ENCODE assay signal across 11 cellular contexts in genomic region chr12:122944588-122944987, GRCh38. TPM values are rescaled to one million over a fixed set of nuclear protein-coding genes. Genes with fewer than 3 reads are reported as not detected.
DNase-seq lines count a peak whose midpoint lies in the region; ATAC-seq and TF ChIP-seq lines count a peak whose summit lies in the region.
"Had no signal": no experiment of that assay in that cellular context is flagged by ENCODE, and none has a peak within 500 bp of the region (broad histone marks: within the 10 kb centered on the region; RNA-seq: fewer than 3 reads in every experiment).

No MANE protein-coding gene starts in this region.

- DNase-seq in HFFc6 (peak; percentile 5), astrocyte of the hippocampus (ENCODE audit: low read depth, low spot score) (peak; percentile 85), hypothalamus (lab: John Stamatoyannopoulos, UW) (peak in 45 of 51 donors; percentile 16 to 92 (median 72)), NCI-H187 treated with DMSO at 0.1 percent for 48 hours (lab: John Stamatoyannopoulos, UW) (no peak), T-helper 17 cell (no peak), NCI-H1417 (lab: John Stamatoyannopoulos, UW) (no peak)
- DNase-seq in stimulated activated effector memory CD8-positive, alpha-beta T cell treated with anti-CD3 and anti-CD28 coated beads, Interleukin-12 subunit alpha, Interleukin-12 subunit beta, amount 100 ng/mL, for 72 hours (ENCODE audit: low spot score in 2 of 2): no peak
- DNase-seq: activated effector memory CD4-positive, alpha-beta T cell treated with anti-CD3 and anti-CD28 coated beads, Interleukin-2, amount 50 U/mL, for 16 hours; glutamatergic neuron; NCI-H2029 treated with DMSO at 0.1 percent for 48 hours had no signal

- ATAC-seq in stimulated activated effector memory CD8-positive, alpha-beta T cell treated with anti-CD3 and anti-CD28 coated beads, Interleukin-12 subunit alpha, Interleukin-12 subunit beta, amount 100 ng/mL, for 72 hours: no peak
- ATAC-seq in GM19395 (IDR thresholded peaks at IDR 0.05; ENCODE audit: unreplicated experiment) (no peak), T-helper 17 cell (no peak)

- H3K27ac Mint-ChIP-seq in HFFc6 (peak overlapping the region; percentile 46), T-helper 17 cell (no peak overlapping the region)
- peak overlapping the region; percentile 46 for H3K27ac Mint-ChIP-seq in stimulated activated effector memory CD8-positive, alpha-beta T cell treated with anti-CD3 and anti-CD28 coated beads, Interleukin-12 subunit alpha, Interleukin-12 subunit beta, amount 100 ng/mL, for 72 hours

- H3K27me3 Mint-ChIP-seq in HFFc6 (ENCODE audit: insufficient read depth): no peaks in the 10 kb centered on the region
- no peaks in the 10 kb centered on the region for H3K27me3 Mint-ChIP-seq in T-helper 17 cell

- no peaks in the 10 kb centered on the region for H3K9me3 ChIP-seq in T-helper 17 cell (ENCODE audit: control insufficient read depth, low read length, poor library complexity, severe bottlenecking)

- H3K4me1 Mint-ChIP-seq in HFFc6 (ENCODE audit: low read depth): peaks cover 62% of the 10 kb centered on the region
- peaks cover 45% of the 10 kb centered on the region for H3K4me1 Mint-ChIP-seq in stimulated activated effector memory CD8-positive, alpha-beta T cell treated with anti-CD3 and anti-CD28 coated beads, Interleukin-12 subunit alpha, Interleukin-12 subunit beta, amount 100 ng/mL, for 72 hours
- H3K4me1 Mint-ChIP-seq in T-helper 17 cell: peaks cover 7% of the 10 kb centered on the region

- no peak overlapping the region for H3K4me3 Mint-ChIP-seq in HFFc6
- H3K4me3 Mint-ChIP-seq in stimulated activated effector memory CD8-positive, alpha-beta T cell treated with anti-CD3 and anti-CD28 coated beads, Interleukin-12 subunit alpha, Interleukin-12 subunit beta, amount 100 ng/mL, for 72 hours: no peak overlapping the region
- H3K4me3 Mint-ChIP-seq in T-helper 17 cell: no peak overlapping the region

- no peak for TF ChIP-seq CTCF in HFFc6 (IDR thresholded peaks at IDR 0.05)

- H3K36me3 Mint-ChIP-seq in HFFc6 (ENCODE audit: low read depth): peaks cover 7% of the 10 kb centered on the region; the same call in 1 of the 2 replicates
- H3K36me3 Mint-ChIP-seq in stimulated activated effector memory CD8-positive, alpha-beta T cell treated with anti-CD3 and anti-CD28 coated beads, Interleukin-12 subunit alpha, Interleukin-12 subunit beta, amount 100 ng/mL, for 72 hours: no peaks in the 10 kb centered on the region
- no peaks in the 10 kb centered on the region for H3K36me3 Mint-ChIP-seq in T-helper 17 cell (ENCODE audit: low read depth)

- no peaks in the 10 kb centered on the region for H3K9me3 Mint-ChIP-seq in HFFc6
- no peaks in the 10 kb centered on the region for H3K9me3 Mint-ChIP-seq in stimulated activated effector memory CD8-positive, alpha-beta T cell treated with anti-CD3 and anti-CD28 coated beads, Interleukin-12 subunit alpha, Interleukin-12 subunit beta, amount 100 ng/mL, for 72 hours

RNA-seq across cellular contexts. Expression of gene ABCB9, which starts 21.7 kb away (rescaled TPM):
- total RNA-seq in HFFc6 (2021; fragmentation: NEBNext Ultra II Directional; extraction: Animal tissue kit (Norgen Biotek cat#: 25700)): 10 to 100 TPM in 3 of 6 experiments, 1 to 10 TPM in 3; 9.2 to 11.1 (median 10.0) TPM
- 1 to 10 TPM; 4.1 to 6.1 TPM for total RNA-seq in T-helper 17 cell

RNA-seq across cellular contexts. Expression of gene OGFOD2, which starts 30.5 kb away (rescaled TPM):
- total RNA-seq in HFFc6 (2021; fragmentation: NEBNext Ultra II Directional; extraction: Animal tissue kit (Norgen Biotek cat#: 25700)): 10 to 100 TPM; 16.2 to 18.3 (median 17.6) TPM
- 10 to 100 TPM; 17.9 to 20.3 TPM for total RNA-seq in T-helper 17 cell

RNA-seq across cellular contexts. Expression of gene ARL6IP4, which starts 35.9 kb away (rescaled TPM):
- total RNA-seq in HFFc6 (2021; fragmentation: NEBNext Ultra II Directional; extraction: Animal tissue kit (Norgen Biotek cat#: 25700)): 100 to 1,000 TPM; 128 to 180 (median 149) TPM
- 100 to 1,000 TPM; 109 to 131 TPM for total RNA-seq in T-helper 17 cell

RNA-seq across cellular contexts. Expression of gene VPS37B, which starts 48.7 kb away (rescaled TPM):
- total RNA-seq in HFFc6 (2021; fragmentation: NEBNext Ultra II Directional; extraction: Animal tissue kit (Norgen Biotek cat#: 25700)): 10 to 100 TPM; 26.4 to 33.1 (median 28.1) TPM
- total RNA-seq in T-helper 17 cell: 10 to 100 TPM; 82.2 to 90.5 TPM

Comparison
In these comparisons a context has a peak if more than half of its experiments do, and no peak if none do; other contexts are left out.
1. DNase-seq: peak in HFFc6 (single experiment), astrocyte of the hippocampus (single experiment) and hypothalamus (45 of 51); none in stimulated activated effector memory CD8-positive, alpha-beta T cell treated with anti-CD3 and anti-CD28 coated beads, Interleukin-12 subunit alpha, Interleukin-12 subunit beta, amount 100 ng/mL, for 72 hours (0 of 2), NCI-H187 treated with DMSO at 0.1 percent for 48 hours (single experiment), T-helper 17 cell (0 of 3) and NCI-H1417 (0 of 3).